In genomic region chr2:201127570-201127969, GRCh38 we compare ENCODE assay signal across 8 cellular contexts. TPM values are rescaled to one million over a fixed set of nuclear protein-coding genes. Genes with fewer than 3 reads are reported as not detected.
A peak's percentile ranks its signal among the peaks of the same experiment; 100 is the strongest.
DNase-seq lines count a peak whose midpoint lies in the region; ATAC-seq, FAIRE-seq and TF ChIP-seq lines count a peak whose summit lies in the region.

No MANE protein-coding gene starts in this region.

- POLR2A ChIA-PET in activated CD8-positive, alpha-beta T cell treated with anti-CD3 and anti-CD28 coated beads, Interleukin-2, amount 10 ng/mL, durations not matched to agents 7 days and 5 days (lab: Charles Lee): interaction anchor here (1.2 to 1.8 kb wide), 8 partner anchors 8 to 414 kb away, joined by 3 to 8 read pairs (median 6); partner anchors contain the start of genes CASP8 and HYCC2

- CTCF ChIA-PET in activated CD8-positive, alpha-beta T cell treated with anti-CD3 and anti-CD28 coated beads, Interleukin-2, amount 10 ng/mL, durations not matched to agents 7 days and 5 days (lab: Charles Lee): interaction anchor here (0.9 to 2.0 kb wide), 4 partner anchors 17 to 264 kb away, joined by 3 to 11 read pairs (median 6); partner anchors contain the start of gene CLK1

- ATAC-seq in activated CD8-positive, alpha-beta T cell treated with anti-CD3 and anti-CD28 coated beads, Interleukin-2, amount 10 ng/mL, durations not matched to agents 7 days and 5 days: peak; percentile 22
- ATAC-seq in omental fat pad (ENCODE audit: low FRiP score): peak; percentile 70

- no peak for FAIRE-seq in H54 (lab: Jason Lieb, UNC)
- FAIRE-seq in frontal cortex (lab: Jason Lieb, UNC): no peak

- H3K27ac Mint-ChIP-seq in activated CD8-positive, alpha-beta T cell treated with anti-CD3 and anti-CD28 coated beads, Interleukin-2, amount 10 ng/mL, durations not matched to agents 7 days and 5 days: peak overlapping the region; percentile 98

- no peaks in the 10 kb centered on the region for H3K9me3 Mint-ChIP-seq in activated CD8-positive, alpha-beta T cell treated with anti-CD3 and anti-CD28 coated beads, Interleukin-2, amount 10 ng/mL, durations not matched to agents 7 days and 5 days (ENCODE audit: insufficient read depth)

- TF ChIP-seq CTCF in epithelial cell of proximal tubule (conservative IDR thresholded peaks at IDR 0.05; ENCODE audit: low read depth, low read length) (no peak), omental fat pad (IDR thresholded peaks at IDR 0.05) (no peak)

- H3K4me3 Mint-ChIP-seq in activated CD8-positive, alpha-beta T cell treated with anti-CD3 and anti-CD28 coated beads, Interleukin-2, amount 10 ng/mL, durations not matched to agents 7 days and 5 days: peak overlapping the region; percentile 97

- H3K4me3 ChIP-seq in epithelial cell of proximal tubule (ENCODE audit: low read depth, low read length): peak overlapping the region; percentile 12

- DNase-seq in activated CD8-positive, alpha-beta memory T cell treated with anti-CD3 and anti-CD28 coated beads for 24 hours: peak; percentile 74
- DNase-seq in activated CD8-positive, alpha-beta memory T cell treated with anti-CD3 and anti-CD28 coated beads, Interleukin-2, amount 50 U/mL, for 48 hours: no peak
- DNase-seq in activated CD8-positive, alpha-beta T cell treated with anti-CD3 and anti-CD28 coated beads, Interleukin-2, amount 10 ng/mL, durations not matched to agents 7 days and 5 days: peak; percentile 49
- DNase-seq in epithelial cell of proximal tubule (ENCODE audit: low read depth) (no peak), omental fat pad (ENCODE audit: low spot score) (no peak), UCSD-AML1 (lab: John Stamatoyannopoulos, UW; ENCODE audit: unreplicated experiment) (no peak), H54 (ENCODE audit: insufficient read length, low spot score) (no peak), frontal cortex (ENCODE audit: low spot score in 2 of 2) (no peak)

- TF ChIP-seq POLR2A in H54 (IDR thresholded peaks at IDR 0.05; ENCODE audit: low read depth, low read length): no peak

- no peaks in the 10 kb centered on the region for H3K27me3 Mint-ChIP-seq in activated CD8-positive, alpha-beta T cell treated with anti-CD3 and anti-CD28 coated beads, Interleukin-2, amount 10 ng/mL, durations not matched to agents 7 days and 5 days (ENCODE audit: low read depth)

- H3K36me3 Mint-ChIP-seq in activated CD8-positive, alpha-beta T cell treated with anti-CD3 and anti-CD28 coated beads, Interleukin-2, amount 10 ng/mL, durations not matched to agents 7 days and 5 days (ENCODE audit: low read depth): peaks cover 62% of the 10 kb centered on the region

- peaks cover 87% of the 10 kb centered on the region for H3K4me1 Mint-ChIP-seq in activated CD8-positive, alpha-beta T cell treated with anti-CD3 and anti-CD28 coated beads, Interleukin-2, amount 10 ng/mL, durations not matched to agents 7 days and 5 days (ENCODE audit: low read depth)

RNA-seq across cellular contexts. Expression of gene CFLAR, which starts 11.6 kb away (rescaled TPM):
- total RNA-seq in activated CD8-positive, alpha-beta T cell treated with anti-CD3 and anti-CD28 coated beads, Interleukin-2, amount 10 ng/mL, durations not matched to agents 7 days and 5 days: 10 to 100 TPM; 90.4 to 95.0 TPM
- total RNA-seq in epithelial cell of proximal tubule (56.2 and 103 TPM in 2 replicates), omental fat pad (100 to 1,000 TPM; 204 to 455 (median 293) TPM), frontal cortex (26.1 TPM)

RNA-seq across cellular contexts. Expression of gene CASP10, which starts 55.4 kb away (rescaled TPM):
- 10 to 100 TPM; 40.7 to 42.8 TPM for total RNA-seq in activated CD8-positive, alpha-beta T cell treated with anti-CD3 and anti-CD28 coated beads, Interleukin-2, amount 10 ng/mL, durations not matched to agents 7 days and 5 days
- total RNA-seq in epithelial cell of proximal tubule (1.1 and 3.8 TPM in 2 replicates), omental fat pad (10 to 100 TPM; 13.5 to 47.0 (median 15.3) TPM), frontal cortex (2.4 TPM)

RNA-seq across cellular contexts. Expression of gene NDUFB3, which starts 55.8 kb away (rescaled TPM):
- 100 to 1,000 TPM; 167 to 173 TPM for total RNA-seq in activated CD8-positive, alpha-beta T cell treated with anti-CD3 and anti-CD28 coated beads, Interleukin-2, amount 10 ng/mL, durations not matched to agents 7 days and 5 days
- total RNA-seq in epithelial cell of proximal tubule (85.2 and 138 TPM in 2 replicates), omental fat pad (10 to 100 TPM; 32.4 to 47.9 (median 45.9) TPM), frontal cortex (39.1 TPM)

RNA-seq across cellular contexts. Expression of gene HYCC2, which starts 56.1 kb away (rescaled TPM):
- 10 to 100 TPM; 35.9 to 40.2 TPM for total RNA-seq in activated CD8-positive, alpha-beta T cell treated with anti-CD3 and anti-CD28 coated beads, Interleukin-2, amount 10 ng/mL, durations not matched to agents 7 days and 5 days
- total RNA-seq in epithelial cell of proximal tubule (2.1 and 4.1 TPM in 2 replicates), omental fat pad (10 to 100 TPM; 17.1 to 36.9 (median 23.1) TPM), frontal cortex (55.0 TPM)

Comparison
In these comparisons a context has a peak if more than half of its experiments do, and no peak if none do; other contexts are left out.
1. DNase-seq: peak in activated CD8-positive, alpha-beta memory T cell treated with anti-CD3 and anti-CD28 coated beads for 24 hours (single experiment) and activated CD8-positive, alpha-beta T cell treated with anti-CD3 and anti-CD28 coated beads, Interleukin-2, amount 10 ng/mL, durations not matched to agents 7 days and 5 days (single experiment); none in activated CD8-positive, alpha-beta memory T cell treated with anti-CD3 and anti-CD28 coated beads, Interleukin-2, amount 50 U/mL, for 48 hours (single experiment), epithelial cell of proximal tubule (single experiment), omental fat pad (single experiment), UCSD-AML1 (single experiment), H54 (single experiment) and frontal cortex (0 of 2).